9 cellular contexts compared by ENCODE assay signal in genomic region chr2:157405398-157405797, GRCh38. TPM values are rescaled to one million over a fixed set of nuclear protein-coding genes. Genes with fewer than 3 reads are reported as not detected.
A peak's percentile ranks its signal among the peaks of the same experiment; 100 is the strongest.
DNase-seq lines count a peak whose midpoint lies in the region; ATAC-seq and TF ChIP-seq lines count a peak whose summit lies in the region.
"Not testable (repeated sequence)": the region's sequence is repeated elsewhere in the genome, so short reads cannot be mapped to it uniquely, and the experiment has no call there.
"Had no signal": no experiment of that assay in that cellular context is flagged by ENCODE, and none has a peak within 500 bp of the region (broad histone marks: within the 10 kb centered on the region; RNA-seq: fewer than 3 reads in every experiment).

No MANE protein-coding gene starts in this region.

- not testable (repeated sequence) for H3K4me3 Mint-ChIP-seq in CD8-positive, alpha-beta T cell; activated CD4-positive, alpha-beta T cell treated with anti-CD3 and anti-CD28 coated beads, Interleukin-2, amount 10 ng/mL, durations not matched to agents 24 days and 14 days; memory B cell; stimulated activated effector memory CD8-positive, alpha-beta T cell treated with anti-CD3 and anti-CD28 coated beads, Interleukin-12 subunit alpha, Interleukin-12 subunit beta, amount 100 ng/mL, for 72 hours
- peak overlapping the region in 1 of 2 donors; percentile 38 for H3K4me3 Mint-ChIP-seq in activated T-cell treated with anti-CD3 and anti-CD28 coated beads, Interleukin-2, amount 50 U/mL, for 72 hours
- H3K4me3 Mint-ChIP-seq in activated naive CD8-positive, alpha-beta T cell: peak overlapping the region; percentile 44

- not testable (repeated sequence) for H3K4me3 ChIP-seq in CD8-positive, alpha-beta T cell (ENCODE audit: low read depth, low read length); Peyer's patch

- not testable (repeated sequence) for H3K27me3 ChIP-seq in CD8-positive, alpha-beta T cell (ENCODE audit: insufficient read depth, low read length); Peyer's patch

- ATAC-seq in CD8-positive, alpha-beta T cell; activated T-cell treated with anti-CD3 and anti-CD28 coated beads, Interleukin-2, amount 50 U/mL, for 72 hours (replicated peaks in 1 of 2); memory B cell (ENCODE audit: low read depth); stimulated activated effector memory CD8-positive, alpha-beta T cell treated with anti-CD3 and anti-CD28 coated beads, Interleukin-12 subunit alpha, Interleukin-12 subunit beta, amount 100 ng/mL, for 72 hours: not testable (repeated sequence)

- CTCF ChIA-PET in CD8-positive, alpha-beta T cell (lab: Charles Lee): interaction anchor here (0.9 to 1.4 kb wide), 2 partner anchors 10 to 78 kb away, joined by 3 to 7 read pairs; no protein-coding TSS in a partner anchor

- H3K4me1 Mint-ChIP-seq in CD8-positive, alpha-beta T cell (ENCODE audit: low read depth): peaks cover 78% of the 10 kb centered on the region
- H3K4me1 Mint-ChIP-seq in activated CD4-positive, alpha-beta T cell treated with anti-CD3 and anti-CD28 coated beads, Interleukin-2, amount 10 ng/mL, durations not matched to agents 24 days and 14 days: peaks cover 56% of the 10 kb centered on the region
- peaks cover 89% of the 10 kb centered on the region for H3K4me1 Mint-ChIP-seq in activated T-cell treated with anti-CD3 and anti-CD28 coated beads, Interleukin-2, amount 50 U/mL, for 72 hours (ENCODE audit: low read depth)
- peaks cover 88% of the 10 kb centered on the region for H3K4me1 Mint-ChIP-seq in activated naive CD8-positive, alpha-beta T cell (ENCODE audit: low read depth)
- H3K4me1 Mint-ChIP-seq in memory B cell: peaks cover 24% of the 10 kb centered on the region
- H3K4me1 Mint-ChIP-seq in stimulated activated effector memory CD8-positive, alpha-beta T cell treated with anti-CD3 and anti-CD28 coated beads, Interleukin-12 subunit alpha, Interleukin-12 subunit beta, amount 100 ng/mL, for 72 hours: peaks cover 66% of the 10 kb centered on the region

- H3K9me3 Mint-ChIP-seq in CD8-positive, alpha-beta T cell: peaks cover 40% of the 10 kb centered on the region
- H3K9me3 Mint-ChIP-seq in activated CD4-positive, alpha-beta T cell treated with anti-CD3 and anti-CD28 coated beads, Interleukin-2, amount 10 ng/mL, durations not matched to agents 24 days and 14 days: peaks cover 20% of the 10 kb centered on the region
- not testable (repeated sequence) for H3K9me3 Mint-ChIP-seq in activated T-cell treated with anti-CD3 and anti-CD28 coated beads, Interleukin-2, amount 50 U/mL, for 72 hours; memory B cell; stimulated activated effector memory CD8-positive, alpha-beta T cell treated with anti-CD3 and anti-CD28 coated beads, Interleukin-12 subunit alpha, Interleukin-12 subunit beta, amount 100 ng/mL, for 72 hours
- peaks cover 18% of the 10 kb centered on the region for H3K9me3 Mint-ChIP-seq in activated naive CD8-positive, alpha-beta T cell (ENCODE audit: low read depth)

- DNase-seq in CD8-positive, alpha-beta T cell; Peyer's patch; activated CD4-positive, alpha-beta T cell treated with anti-CD3 and anti-CD28 coated beads, Interleukin-2, amount 10 ng/mL, durations not matched to agents 24 days and 14 days; activated T-cell treated with anti-CD3 and anti-CD28 coated beads, Interleukin-2, amount 50 U/mL, for 72 hours; memory B cell (ENCODE audit: low spot score in 2 of 2); stimulated activated effector memory CD8-positive, alpha-beta T cell treated with anti-CD3 and anti-CD28 coated beads, Interleukin-12 subunit alpha, Interleukin-12 subunit beta, amount 100 ng/mL, for 72 hours (ENCODE audit: low spot score in 2 of 2): not testable (repeated sequence)

- intact Hi-C loops in CD8-positive, alpha-beta T cell (cut with DNase I, micrococcal nuclease): loop anchor here (2.0 to 5.0 kb wide), 4 partner anchors 13 to 79 kb away; partner anchors contain the start of gene CYTIP (in 1 of the 2)
- intact Hi-C loops in activated CD4-positive, alpha-beta T cell treated with anti-CD3 and anti-CD28 coated beads, Interleukin-2, amount 10 ng/mL, durations not matched to agents 24 days and 14 days (cut with micrococcal nuclease): loop anchor here (2.0 kb wide), 2 partner anchors 15 to 145 kb away; no protein-coding TSS in a partner anchor

- H3K4me1 ChIP-seq in CD8-positive, alpha-beta T cell (ENCODE audit: insufficient read depth, low read length): peaks cover 66% of the 10 kb centered on the region
- peaks cover 0 to 11% (median 2%) of the 10 kb centered on the region in 4 donors for H3K4me1 ChIP-seq in Peyer's patch

- H3K36me3 Mint-ChIP-seq in CD8-positive, alpha-beta T cell: peaks cover 58% of the 10 kb centered on the region
- H3K36me3 Mint-ChIP-seq in activated CD4-positive, alpha-beta T cell treated with anti-CD3 and anti-CD28 coated beads, Interleukin-2, amount 10 ng/mL, durations not matched to agents 24 days and 14 days (ENCODE audit: low read depth): peaks cover 57% of the 10 kb centered on the region
- H3K36me3 Mint-ChIP-seq in activated T-cell treated with anti-CD3 and anti-CD28 coated beads, Interleukin-2, amount 50 U/mL, for 72 hours (ENCODE audit: insufficient read depth in 2 of 2): peaks cover 26 to 47% of the 10 kb centered on the region in 2 donors
- peaks cover 39% of the 10 kb centered on the region for H3K36me3 Mint-ChIP-seq in activated naive CD8-positive, alpha-beta T cell
- H3K36me3 Mint-ChIP-seq in memory B cell: peaks cover 15% of the 10 kb centered on the region
- H3K36me3 Mint-ChIP-seq in stimulated activated effector memory CD8-positive, alpha-beta T cell treated with anti-CD3 and anti-CD28 coated beads, Interleukin-12 subunit alpha, Interleukin-12 subunit beta, amount 100 ng/mL, for 72 hours: peaks cover 92% of the 10 kb centered on the region

- not testable (repeated sequence) for TF ChIP-seq POLR2A in Peyer's patch (IDR thresholded peaks at IDR 0.05)

- POLR2A ChIA-PET in CD8-positive, alpha-beta T cell (lab: Charles Lee): interaction anchor here (0.7 to 6.1 kb wide), 9 partner anchors 9 to 71 kb away, joined by 3 to 83 read pairs (median 4); partner anchors contain the start of gene CYTIP

- not testable (repeated sequence) for TF ChIP-seq CTCF in CD8-positive, alpha-beta T cell (IDR thresholded peaks at IDR 0.05); Peyer's patch (IDR thresholded peaks at IDR 0.05)

- H3K27ac ChIP-seq in CD8-positive, alpha-beta T cell (ENCODE audit: low read depth, low read length): not testable (repeated sequence)
- peak overlapping the region in 3 of 4 donors; percentile 25 to 62 (median 33) for H3K27ac ChIP-seq in Peyer's patch

- H3K36me3 ChIP-seq in CD8-positive, alpha-beta T cell (ENCODE audit: insufficient read depth, low read length); Peyer's patch: not testable (repeated sequence)

- not testable (repeated sequence) for H3K27me3 Mint-ChIP-seq in CD8-positive, alpha-beta T cell (ENCODE audit: low read depth); activated CD4-positive, alpha-beta T cell treated with anti-CD3 and anti-CD28 coated beads, Interleukin-2, amount 10 ng/mL, durations not matched to agents 24 days and 14 days; activated T-cell treated with anti-CD3 and anti-CD28 coated beads, Interleukin-2, amount 50 U/mL, for 72 hours (ENCODE audit: low read depth); activated naive CD8-positive, alpha-beta T cell; memory B cell

- H3K9me3 ChIP-seq in CD8-positive, alpha-beta T cell (ENCODE audit: low read length); Peyer's patch: not testable (repeated sequence)

- H3K27ac Mint-ChIP-seq in CD8-positive, alpha-beta T cell: peak overlapping the region; percentile 97
- peak overlapping the region; percentile 77 for H3K27ac Mint-ChIP-seq in activated CD4-positive, alpha-beta T cell treated with anti-CD3 and anti-CD28 coated beads, Interleukin-2, amount 10 ng/mL, durations not matched to agents 24 days and 14 days
- peak overlapping the region; percentile 97 for H3K27ac Mint-ChIP-seq in activated T-cell treated with anti-CD3 and anti-CD28 coated beads, Interleukin-2, amount 50 U/mL, for 72 hours
- H3K27ac Mint-ChIP-seq in activated naive CD8-positive, alpha-beta T cell: peak overlapping the region; percentile 94
- H3K27ac Mint-ChIP-seq in memory B cell: peak overlapping the region; percentile 84
- peak overlapping the region; percentile 77 for H3K27ac Mint-ChIP-seq in stimulated activated effector memory CD8-positive, alpha-beta T cell treated with anti-CD3 and anti-CD28 coated beads, Interleukin-12 subunit alpha, Interleukin-12 subunit beta, amount 100 ng/mL, for 72 hours

RNA-seq across cellular contexts. Expression of gene CYTIP, which starts 38.5 kb away (rescaled TPM):
- total RNA-seq in CD8-positive, alpha-beta T cell: 100 to 1,000 TPM; 425 to 430 TPM
- 100 to 1,000 TPM in 1 of 4 donors, 10 to 100 TPM in 3; 11.8 to 182 (median 21.0) TPM for total RNA-seq in Peyer's patch
- total RNA-seq in activated CD4-positive, alpha-beta T cell treated with anti-CD3 and anti-CD28 coated beads, Interleukin-2, amount 10 ng/mL, durations not matched to agents 24 days and 14 days: 320 and 321 TPM in 2 replicates
- 100 to 1,000 TPM; 444 to 460 TPM for total RNA-seq in activated T-cell treated with anti-CD3 and anti-CD28 coated beads, Interleukin-2, amount 50 U/mL, for 72 hours
- total RNA-seq: A673, HFFc6 had no signal
